ENCODE assay signal across 8 cellular contexts in genomic region chr12:120263725-120264040, GRCh38. TPM values are rescaled to one million over a fixed set of nuclear protein-coding genes. Genes with fewer than 3 reads are reported as not detected.
DNase-seq lines count a peak whose midpoint lies in the region; ATAC-seq and TF ChIP-seq lines count a peak whose summit lies in the region.

No MANE protein-coding gene starts in this region.

- no peak for ATAC-seq in WTC11
- no peak for ATAC-seq in GM19397 (IDR thresholded peaks at IDR 0.05; ENCODE audit: unreplicated experiment)

- H3K27ac Mint-ChIP-seq in CD14-positive monocyte = peak overlapping the region in 6 of 7 donors; percentile 45 to 96 (median 91)
- peak overlapping the region; percentile 69 for H3K27ac Mint-ChIP-seq in WTC11

- no peaks in the 10 kb centered on the region for H3K36me3 ChIP-seq in fibroblast of lung (ENCODE audit: control insufficient read depth, insufficient read depth, low read length)
- H3K36me3 ChIP-seq in parathyroid adenoma (ENCODE audit: control insufficient read depth, insufficient read depth, low read length) = no peaks in the 10 kb centered on the region

- no peak for TF ChIP-seq CTCF in CD14-positive monocyte (IDR thresholded peaks at IDR 0.05)
- TF ChIP-seq CTCF in WTC11 (IDR thresholded peaks at IDR 0.05) = no peak
- no peak for TF ChIP-seq CTCF in fibroblast of lung (conservative IDR thresholded peaks at IDR 0.05 in 1 of 2, IDR thresholded peaks at IDR 0.05 in 1 of 2; ENCODE audit: low read depth in 1 of 2, low read length in 2 of 2)
- no peak for TF ChIP-seq CTCF in parathyroid adenoma (IDR thresholded peaks at IDR 0.05)

- H3K4me3 Mint-ChIP-seq in CD14-positive monocyte (peak overlapping the region; percentile 94 to 97), WTC11 (peak overlapping the region; percentile 83)

- peak overlapping the region; percentile 67 to 92 (median 85) for H3K4me3 ChIP-seq in fibroblast of lung (replicated peaks in 1 of 4; ENCODE audit: control extremely low read depth in 1 of 4, insufficient read depth in 1 of 4, low read depth in 3 of 4, low read length in 4 of 4)
- H3K4me3 ChIP-seq in parathyroid adenoma (ENCODE audit: low read depth, low read length) = peak overlapping the region; percentile 76

- H3K9ac ChIP-seq in fibroblast of lung (ENCODE audit: insufficient read depth, low read length) (peak overlapping the region; percentile 45), parathyroid adenoma (no peak overlapping the region)

- H3K36me3 Mint-ChIP-seq in CD14-positive monocyte = peaks cover 17 to 29% of the 10 kb centered on the region in 2 donors
- no peaks in the 10 kb centered on the region for H3K36me3 Mint-ChIP-seq in WTC11

- H2AFZ ChIP-seq in fibroblast of lung (ENCODE audit: low read length) (no peak overlapping the region), parathyroid adenoma (peak overlapping the region; percentile 63)

- H3K27me3 ChIP-seq in fibroblast of lung (ENCODE audit: control insufficient read depth, insufficient read depth, low read length) (no peaks in the 10 kb centered on the region), parathyroid adenoma (ENCODE audit: control insufficient read depth, insufficient read depth, low read length) (no peaks in the 10 kb centered on the region)

- POLR2A ChIA-PET in WTC11 (lab: Charles Lee) = interaction anchor here (1.0 to 12.0 kb wide), 4 partner anchors 26 to 62 kb away, joined by 3 to 198 read pairs (median 14); partner anchors contain the start of gene RPLP0

- no peaks in the 10 kb centered on the region for H3K9me3 ChIP-seq in fibroblast of lung (ENCODE audit: control insufficient read depth, insufficient read depth, low read depth, low read length)
- H3K9me3 ChIP-seq in parathyroid adenoma (ENCODE audit: control insufficient read depth, low read length) = no peaks in the 10 kb centered on the region

- peak overlapping the region; percentile 50 for H3K27ac ChIP-seq in fibroblast of lung (ENCODE audit: insufficient read depth, low read length)
- H3K27ac ChIP-seq in parathyroid adenoma = peak overlapping the region; percentile 72

- H4K20me1 ChIP-seq in fibroblast of lung (ENCODE audit: control insufficient read depth, extremely low read depth, insufficient read depth, low read length) = no peaks in the 10 kb centered on the region

- DNase-seq in CD14-positive monocyte (ENCODE audit: low spot score) = no peak
- DNase-seq in WTC11 (ENCODE audit: low spot score) = no peak
- no peak for DNase-seq in fibroblast of lung (ENCODE audit: low read depth in 2 of 2)
- DNase-seq in HCEC 1CT = no peak
- DNase-seq in NCI-H1092 (lab: John Stamatoyannopoulos, UW) = no peak
- no peak for DNase-seq in NCI-H187 (lab: John Stamatoyannopoulos, UW)

- peak overlapping the region; percentile 99 for H3K4me2 ChIP-seq in fibroblast of lung (ENCODE audit: extremely low read depth, insufficient read depth, low read length)
- peak overlapping the region; percentile 88 for H3K4me2 ChIP-seq in parathyroid adenoma (ENCODE audit: low read length)

- CTCF ChIA-PET in WTC11 (lab: Charles Lee) = interaction anchor here (1.0 to 22.1 kb wide), 6 partner anchors 9 to 62 kb away, joined by 3 to 717 read pairs (median 62); partner anchors contain the start of genes RNU4-2, RPLP0 and SIRT4

- intact Hi-C loops in CD14-positive monocyte (cut with micrococcal nuclease) = loop anchor here (2.0 kb wide), 1 partner anchor 35 kb away; no protein-coding TSS in a partner anchor

- peaks cover 67% of the 10 kb centered on the region for H3K79me2 ChIP-seq in fibroblast of lung (ENCODE audit: control insufficient read depth, insufficient read depth, low read length)
- peaks cover 58% of the 10 kb centered on the region for H3K79me2 ChIP-seq in parathyroid adenoma

- H3K4me1 ChIP-seq in fibroblast of lung (ENCODE audit: control insufficient read depth, extremely low read depth, insufficient read depth, low read length) (peaks cover 16% of the 10 kb centered on the region), parathyroid adenoma (peaks cover 30% of the 10 kb centered on the region)

- H3K9me3 Mint-ChIP-seq in CD14-positive monocyte = no peaks in the 10 kb centered on the region
- no peaks in the 10 kb centered on the region for H3K9me3 Mint-ChIP-seq in WTC11

- H3K4me1 Mint-ChIP-seq in CD14-positive monocyte (peaks cover 71% of the 10 kb centered on the region), WTC11 (peaks cover 62% of the 10 kb centered on the region)

- H3K27me3 Mint-ChIP-seq in CD14-positive monocyte (ENCODE audit: low read depth in 3 of 3) (peaks cover 0 to 3% (median 2%) of the 10 kb centered on the region in 3 donors), WTC11 (ENCODE audit: low read depth) (no peaks in the 10 kb centered on the region)

TF ChIP-seq in WTC11, 78 proteins besides CTCF, POLR2A, EP300 and RAD21:
- TF ChIP-seq ZNF423 (CRISPR knock-in tag; IDR thresholded peaks at IDR 0.05) = no peak
- no peak for TF ChIP-seq GRHL2 (CRISPR knock-in tag; IDR thresholded peaks at IDR 0.05; ENCODE audit: insufficient replicate concordance, severe bottlenecking)

RNA-seq across cellular contexts. Expression of gene PXN, which starts 1.8 kb away (rescaled TPM):
- 10 to 100 TPM; 62.5 to 98.4 TPM for polyA plus RNA-seq in CD14-positive monocyte
- 96.6 to 132 TPM (median 99.2 TPM) in 3 replicates for total RNA-seq in WTC11 (2021)
- 9.2 and 21.5 TPM in 2 replicates for total RNA-seq in fibroblast of lung
- polyA plus RNA-seq in fibroblast of lung = 31.4 and 59.3 TPM in 2 replicates
- polyA plus RNA-seq in fibroblast of lung (2012) = 84.4 and 134 TPM in 2 replicates
- polyA minus RNA-seq in fibroblast of lung (ENCODE audit: low replicate concordance) = 413 and 630 TPM in 2 replicates

RNA-seq across cellular contexts. Expression of gene RNU4-2, which starts 28.0 kb away (rescaled TPM):
- 10 to 100 TPM in 1 of 2 donors, not detected in 1; 52.3 TPM for polyA plus RNA-seq in CD14-positive monocyte
- total RNA-seq in WTC11 (2021) = 2,632 to 2,764 TPM (median 2,673 TPM) in 3 replicates
- under 0.01 TPM in 2 replicates for total RNA-seq in fibroblast of lung
- polyA plus RNA-seq in fibroblast of lung = under 0.01 TPM in 1 of 2 replicates, not detected in the other
- 55.5 and 161 TPM in 2 replicates for polyA plus RNA-seq in fibroblast of lung (2012)
- under 0.01 TPM in 2 replicates for polyA minus RNA-seq in fibroblast of lung (ENCODE audit: low replicate concordance)

RNA-seq across cellular contexts. Expression of gene RNU4-1, which starts 29.4 kb away (rescaled TPM):
- polyA plus RNA-seq in CD14-positive monocyte (not detected), fibroblast of lung (not detected in 2 replicates)
- total RNA-seq in WTC11 (2021) (2,196 to 2,477 TPM (median 2,436 TPM) in 3 replicates), fibroblast of lung (under 0.01 TPM in 2 replicates)
- 194 and 235 TPM in 2 replicates for polyA plus RNA-seq in fibroblast of lung (2012)
- polyA minus RNA-seq in fibroblast of lung (ENCODE audit: low replicate concordance) = under 0.01 TPM in 2 replicates

RNA-seq across cellular contexts. Expression of gene SIRT4, which starts 38.4 kb away (rescaled TPM):
- polyA plus RNA-seq in CD14-positive monocyte (under 1 TPM; 0.30 to 0.72 TPM), fibroblast of lung (0.53 and 1.2 TPM in 2 replicates)
- total RNA-seq in WTC11 (2021) (2.1 to 4.3 TPM (median 2.8 TPM) in 3 replicates), fibroblast of lung (2.3 and 2.5 TPM in 2 replicates)
- polyA plus RNA-seq in fibroblast of lung (2012) = 0.70 and 1.2 TPM in 2 replicates
- polyA minus RNA-seq in fibroblast of lung (ENCODE audit: low replicate concordance) = not detected in 2 replicates

Comparison
In these comparisons a context has a peak if more than half of its experiments do, and no peak if none do; other contexts are left out.
1. RNA of gene RNU4-2, which starts 28.0 kb away (total RNA-seq): 2,632 to 2,764 TPM in WTC11; under 0.01 TPM in fibroblast of lung; every median in the first group is over 1,000 times any median in the second.
2. RNA of gene RNU4-1, which starts 29.4 kb away (total RNA-seq): 2,196 to 2,477 TPM in WTC11; under 0.01 TPM in fibroblast of lung; every median in the first group is over 1,000 times any median in the second.